Comparison of ENCODE assay signal across 31 cellular contexts in the genomic region with DNA sequence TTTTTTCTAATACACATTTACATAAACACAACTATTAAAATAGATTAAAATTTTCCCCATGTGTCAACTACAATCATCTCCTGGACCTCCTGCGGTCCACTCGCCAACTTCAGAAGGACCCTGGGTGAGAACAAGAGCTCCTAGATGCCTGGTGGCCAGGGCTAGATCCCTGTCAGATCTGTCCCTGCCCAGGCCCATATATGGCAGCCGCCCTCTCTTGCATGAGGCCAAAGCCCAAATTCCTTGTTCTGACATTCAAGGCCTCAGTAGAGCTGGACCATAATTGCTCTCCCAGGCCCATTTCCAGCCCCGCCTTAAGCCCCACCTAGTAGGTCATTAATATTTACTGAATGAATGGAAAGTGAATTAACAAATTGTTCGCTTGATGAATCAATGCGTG.
"Had no signal": no experiment of that assay in that cellular context is flagged by ENCODE, and none has a peak within 500 bp of the region (broad histone marks: within the 10 kb centered on the region; RNA-seq: fewer than 3 reads in every experiment).

No MANE protein-coding gene starts in this region.

- DNase-seq: naive B cell; naive thymus-derived CD8-positive, alpha-beta T cell; nephron progenitor cell; occipital lobe; pancreas; retina; spleen; stimulated activated CD4-positive, alpha-beta T cell treated with anti-CD3 and anti-CD28 coated beads, Interleukin-12 subunit alpha, Interleukin-12 subunit beta, amount 100 ng/mL, for 4 hours; stimulated activated CD4-positive, alpha-beta T cell treated with anti-CD3 and anti-CD28 coated beads, Interleukin-1b, Interleukin-23, amount 100 ng/mL, for 48 hours; stimulated activated CD4-positive, alpha-beta T cell treated with anti-CD3 and anti-CD28 coated beads, Interleukin-4, amount 100 ng/mL, for 1 hour; stimulated activated CD4-positive, alpha-beta T cell treated with anti-CD3 and anti-CD28 coated beads, Interleukin-4, amount 100 ng/mL, for 4 hours; stimulated activated CD8-positive, alpha-beta memory T cell treated with anti-CD3 and anti-CD28 coated beads, Interleukin-4, amount 100 ng/mL, for 48 hours; stimulated activated naive CD4-positive, alpha-beta T cell; stimulated activated naive CD8-positive, alpha-beta T cell treated with anti-CD3 and anti-CD28 coated beads, Interleukin-15, amount 100 ng/mL, for 72 hours; stimulated activated naive CD8-positive, alpha-beta T cell treated with anti-CD3 and anti-CD28 coated beads, Interleukin-15, Interleukin-2, amounts not matched to agents 100 U/mL and 50 U/mL, for 24 hours; substantia nigra; testis; tibial artery; transverse colon; upper lobe of right lung; uterus had no signal

- FAIRE-seq: pancreas had no signal

- H3K9me3 ChIP-seq: pancreas, prostate gland, suprapubic skin, testis, tibial artery, transverse colon, upper lobe of right lung, uterus had no signal

- H3K27ac Mint-ChIP-seq: naive thymus-derived CD8-positive, alpha-beta T cell; natural killer cell treated with Interleukin-12 subunit alpha and Interleukin-12 subunit beta and Interleukin-15 and Interleukin-18, amount 100 ng/mL, for 72 hours; nephron progenitor cell; stimulated activated memory B cell treated with anti-CD40 and anti-IgM and Interleukin-4, amounts not matched to agents 10 μg/mL and 1 μg/mL and 100 μg/mL, for 72 hours; stimulated activated naive CD8-positive, alpha-beta T cell treated with anti-CD3 and anti-CD28 coated beads, Interleukin-15, amount 100 ng/mL, for 72 hours; type B pancreatic cell had no signal

- H3K36me3 Mint-ChIP-seq: naive B cell; naive thymus-derived CD8-positive, alpha-beta T cell; natural killer cell treated with Interleukin-12 subunit alpha and Interleukin-12 subunit beta and Interleukin-15 and Interleukin-18, amount 100 ng/mL, for 72 hours; stimulated activated memory B cell treated with anti-CD40 and anti-IgM and Interleukin-4, amounts not matched to agents 10 μg/mL and 1 μg/mL and 100 μg/mL, for 72 hours; type B pancreatic cell had no signal

- H3K9me3 Mint-ChIP-seq: natural killer cell treated with Interleukin-12 subunit alpha and Interleukin-12 subunit beta and Interleukin-15 and Interleukin-18, amount 100 ng/mL, for 72 hours; nephron progenitor cell; neural crest cell; stimulated activated memory B cell treated with anti-CD40 and anti-IgM and Interleukin-4, amounts not matched to agents 10 μg/mL and 1 μg/mL and 100 μg/mL, for 72 hours; stimulated activated naive CD8-positive, alpha-beta T cell treated with anti-CD3 and anti-CD28 coated beads, Interleukin-15, amount 100 ng/mL, for 72 hours; type B pancreatic cell had no signal

- H3K27me3 ChIP-seq: pancreas, suprapubic skin, testis, tibial artery, transverse colon, upper lobe of right lung, uterus had no signal

- ATAC-seq: naive thymus-derived CD8-positive, alpha-beta T cell; natural killer cell treated with Interleukin-12 subunit alpha and Interleukin-12 subunit beta and Interleukin-15 and Interleukin-18, amount 100 ng/mL, for 72 hours; pancreas; right cardiac atrium; sciatic nerve; stimulated activated memory B cell treated with anti-CD40 and anti-IgM and Interleukin-4, amounts not matched to agents 10 μg/mL and 1 μg/mL and 100 μg/mL, for 72 hours; stimulated activated naive CD8-positive, alpha-beta T cell treated with anti-CD3 and anti-CD28 coated beads, Interleukin-15, amount 100 ng/mL, for 72 hours; stimulated activated naive CD8-positive, alpha-beta T cell treated with anti-CD3 and anti-CD28 coated beads, Interleukin-15, Interleukin-2, amounts not matched to agents 100 U/mL and 50 U/mL, for 24 hours; upper lobe of right lung had no signal

- H3K36me3 ChIP-seq: pancreas, prostate gland, spleen, suprapubic skin, tibial artery, transverse colon, upper lobe of right lung, uterus had no signal

- H3K27ac ChIP-seq: pancreas, prostate gland, skin epidermis, spleen, suprapubic skin, testis, tibial artery, transverse colon, upper lobe of right lung, uterus had no signal

- H3K4me1 ChIP-seq: pancreas, prostate gland, spleen, suprapubic skin, testis, transverse colon, upper lobe of right lung, uterus had no signal

- H3K4me2 ChIP-seq: smooth muscle cell had no signal

- H3K4me3 Mint-ChIP-seq: naive B cell; naive thymus-derived CD8-positive, alpha-beta T cell; natural killer cell treated with Interleukin-12 subunit alpha and Interleukin-12 subunit beta and Interleukin-15 and Interleukin-18, amount 100 ng/mL, for 72 hours; nephron progenitor cell; neural crest cell; stimulated activated memory B cell treated with anti-CD40 and anti-IgM and Interleukin-4, amounts not matched to agents 10 μg/mL and 1 μg/mL and 100 μg/mL, for 72 hours; stimulated activated naive CD8-positive, alpha-beta T cell treated with anti-CD3 and anti-CD28 coated beads, Interleukin-15, amount 100 ng/mL, for 72 hours; type B pancreatic cell had no signal

- H3K27me3 Mint-ChIP-seq: natural killer cell treated with Interleukin-12 subunit alpha and Interleukin-12 subunit beta and Interleukin-15 and Interleukin-18, amount 100 ng/mL, for 72 hours; stimulated activated memory B cell treated with anti-CD40 and anti-IgM and Interleukin-4, amounts not matched to agents 10 μg/mL and 1 μg/mL and 100 μg/mL, for 72 hours; stimulated activated naive CD8-positive, alpha-beta T cell treated with anti-CD3 and anti-CD28 coated beads, Interleukin-15, amount 100 ng/mL, for 72 hours had no signal

- H3K4me3 ChIP-seq: pancreas, prostate gland, skin epidermis, smooth muscle cell, spleen, suprapubic skin, testis, tibial artery, transverse colon, upper lobe of right lung, uterus had no signal

- H3K4me1 Mint-ChIP-seq: naive B cell; naive thymus-derived CD8-positive, alpha-beta T cell; neural crest cell; stimulated activated memory B cell treated with anti-CD40 and anti-IgM and Interleukin-4, amounts not matched to agents 10 μg/mL and 1 μg/mL and 100 μg/mL, for 72 hours; stimulated activated naive CD8-positive, alpha-beta T cell treated with anti-CD3 and anti-CD28 coated beads, Interleukin-15, amount 100 ng/mL, for 72 hours had no signal
